12 cellular contexts compared by ENCODE assay signal in the genomic region with DNA sequence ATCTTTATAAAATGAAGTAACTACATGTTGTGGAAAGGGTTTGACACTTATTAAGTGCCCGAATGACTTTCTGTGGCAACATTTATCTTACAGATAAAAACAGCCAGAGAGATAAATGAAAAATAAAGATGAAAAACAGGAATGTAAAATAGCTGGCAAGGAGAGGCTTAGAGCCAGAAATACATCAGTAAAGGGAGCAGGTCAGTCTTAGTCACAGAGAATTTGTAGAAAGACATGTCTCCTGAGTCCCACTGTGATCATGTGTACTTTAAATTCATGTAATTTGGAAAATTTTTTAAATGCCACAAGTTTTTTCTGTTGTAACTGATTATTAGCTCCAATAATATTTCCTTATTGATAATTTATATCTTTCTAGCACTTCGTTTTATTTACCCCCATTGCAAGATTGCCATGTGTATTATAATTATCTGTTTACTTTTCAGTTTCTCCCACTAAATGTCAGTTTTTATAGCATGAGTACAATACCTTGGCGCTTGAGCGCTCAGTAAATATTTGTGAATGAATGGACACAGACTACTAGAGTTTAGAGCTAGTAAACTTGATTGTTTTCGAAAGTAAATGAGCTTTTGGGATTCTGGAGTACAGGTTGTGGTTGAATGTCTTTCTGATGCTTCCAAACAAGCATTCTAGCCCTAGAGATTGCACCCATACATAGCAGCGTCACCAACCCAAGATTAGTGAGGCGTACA. TPM values are rescaled to one million over a fixed set of nuclear protein-coding genes. Genes with fewer than 3 reads are reported as not detected.
DNase-seq lines count a peak whose midpoint lies in the region; ATAC-seq and TF ChIP-seq lines count a peak whose summit lies in the region.
"Had no signal": no experiment of that assay in that cellular context is flagged by ENCODE, and none has a peak within 500 bp of the region (broad histone marks: within the 10 kb centered on the region; RNA-seq: fewer than 3 reads in every experiment).

No MANE protein-coding gene starts in this region.

- no peak for TF ChIP-seq CTCF in osteoblast (IDR thresholded peaks at IDR 0.05; ENCODE audit: extremely low read depth, low read depth, low read length)
- TF ChIP-seq CTCF in left lung (IDR thresholded peaks at IDR 0.05): no peak

- intact Hi-C loops in activated CD4-positive, alpha-beta T cell treated with anti-CD3 and anti-CD28 coated beads, Interleukin-2, amount 10 ng/mL, durations not matched to agents 24 days and 14 days (cut with micrococcal nuclease): no loop called here
- intact Hi-C loops in left lung (cut with DNase I): no loop called here

- H3K4me2 ChIP-seq in osteoblast (ENCODE audit: insufficient read depth, low read length): peak overlapping the region; percentile 3

- H3K27me3 Mint-ChIP-seq in activated CD4-positive, alpha-beta T cell treated with anti-CD3 and anti-CD28 coated beads, Interleukin-2, amount 10 ng/mL, durations not matched to agents 24 days and 14 days: no peaks in the 10 kb centered on the region
- H3K27me3 Mint-ChIP-seq in activated naive CD8-positive, alpha-beta T cell treated with anti-CD3 and anti-CD28 coated beads, Interleukin-2, amount 50 U/mL, for 24 hours: no peaks in the 10 kb centered on the region

- H3K27me3 ChIP-seq in osteoblast (ENCODE audit: insufficient read depth, low read length): no peaks in the 10 kb centered on the region
- H3K27me3 ChIP-seq in left lung: no peaks in the 10 kb centered on the region
- H3K27me3 ChIP-seq: transverse colon had no signal

- no peak overlapping the region for H2AFZ ChIP-seq in osteoblast (ENCODE audit: low read length)

- no peaks in the 10 kb centered on the region for H3K9me3 Mint-ChIP-seq in activated CD4-positive, alpha-beta T cell treated with anti-CD3 and anti-CD28 coated beads, Interleukin-2, amount 10 ng/mL, durations not matched to agents 24 days and 14 days
- H3K9me3 Mint-ChIP-seq in activated naive CD8-positive, alpha-beta T cell treated with anti-CD3 and anti-CD28 coated beads, Interleukin-2, amount 50 U/mL, for 24 hours: no peaks in the 10 kb centered on the region

- H3K4me3 Mint-ChIP-seq in activated CD4-positive, alpha-beta T cell treated with anti-CD3 and anti-CD28 coated beads, Interleukin-2, amount 10 ng/mL, durations not matched to agents 24 days and 14 days: peak overlapping the region; percentile 67
- no peak overlapping the region for H3K4me3 Mint-ChIP-seq in activated naive CD8-positive, alpha-beta T cell treated with anti-CD3 and anti-CD28 coated beads, Interleukin-2, amount 50 U/mL, for 24 hours

- DNase-seq in activated CD4-positive, alpha-beta T cell treated with anti-CD3 and anti-CD28 coated beads, Interleukin-2, amount 10 ng/mL, durations not matched to agents 24 days and 14 days: no peak
- DNase-seq in activated CD4-positive, alpha-beta T cell treated with anti-CD3 and anti-CD28 coated beads, Interleukin-2, amount 50 U/mL, for 48 hours: no peak
- DNase-seq in NCI-H146 (lab: John Stamatoyannopoulos, UW) (peak; percentile 60), osteoblast (ENCODE audit: insufficient read length, low spot score, missing footprints) (no peak), left lung (no peak)
- no peak for DNase-seq in activated naive CD8-positive, alpha-beta T cell treated with anti-CD3 and anti-CD28 coated beads, Interleukin-2, amount 50 U/mL, for 24 hours
- no peak for DNase-seq in activated effector memory CD4-positive, alpha-beta T cell treated with Interleukin-2 at 50 U/mL for 16 hours
- DNase-seq in activated CD4-positive, alpha-beta T cell treated with anti-CD3 and anti-CD28 coated beads, Interleukin-2, amount 50 U/mL, for 4 hours: no peak
- DNase-seq: GF-D8, Kasumi-1, transverse colon, WERI-Rb-1 had no signal

- H3K27ac ChIP-seq in osteoblast (ENCODE audit: low read depth, low read length) (peak overlapping the region; percentile 6), left lung (no peak overlapping the region)
- H3K27ac ChIP-seq: transverse colon, WERI-Rb-1 had no signal

- H3K9me3 ChIP-seq in osteoblast (ENCODE audit: low read depth, low read length): no peaks in the 10 kb centered on the region
- H3K9me3 ChIP-seq in left lung: no peaks in the 10 kb centered on the region
- H3K9me3 ChIP-seq: transverse colon had no signal

- peaks cover 30% of the 10 kb centered on the region for H3K36me3 Mint-ChIP-seq in activated CD4-positive, alpha-beta T cell treated with anti-CD3 and anti-CD28 coated beads, Interleukin-2, amount 10 ng/mL, durations not matched to agents 24 days and 14 days (ENCODE audit: low read depth)
- H3K36me3 Mint-ChIP-seq in activated naive CD8-positive, alpha-beta T cell treated with anti-CD3 and anti-CD28 coated beads, Interleukin-2, amount 50 U/mL, for 24 hours (ENCODE audit: low read depth): peaks cover 11% of the 10 kb centered on the region

- no peak overlapping the region for H3K4me3 ChIP-seq in osteoblast (ENCODE audit: insufficient read depth, low read length)
- no peak overlapping the region for H3K4me3 ChIP-seq in left lung
- H3K4me3 ChIP-seq: transverse colon had no signal

- peaks cover 78% of the 10 kb centered on the region for H3K4me1 Mint-ChIP-seq in activated CD4-positive, alpha-beta T cell treated with anti-CD3 and anti-CD28 coated beads, Interleukin-2, amount 10 ng/mL, durations not matched to agents 24 days and 14 days
- H3K4me1 Mint-ChIP-seq in activated naive CD8-positive, alpha-beta T cell treated with anti-CD3 and anti-CD28 coated beads, Interleukin-2, amount 50 U/mL, for 24 hours: peaks cover 96% of the 10 kb centered on the region

- no peak for ATAC-seq in activated naive CD8-positive, alpha-beta T cell treated with anti-CD3 and anti-CD28 coated beads, Interleukin-2, amount 50 U/mL, for 24 hours
- ATAC-seq in left lung: no peak

- H3K4me1 ChIP-seq in osteoblast (ENCODE audit: insufficient read depth, low read length) (peaks cover 52% of the 10 kb centered on the region), left lung (peaks cover 41 to 96% of the 10 kb centered on the region in 2 donors)

- peaks cover 96% of the 10 kb centered on the region for H3K79me2 ChIP-seq in osteoblast (ENCODE audit: insufficient read depth, low read length)

- H3K27ac Mint-ChIP-seq in activated CD4-positive, alpha-beta T cell treated with anti-CD3 and anti-CD28 coated beads, Interleukin-2, amount 10 ng/mL, durations not matched to agents 24 days and 14 days: peak overlapping the region; percentile 76
- H3K27ac Mint-ChIP-seq in activated naive CD8-positive, alpha-beta T cell treated with anti-CD3 and anti-CD28 coated beads, Interleukin-2, amount 50 U/mL, for 24 hours: peak overlapping the region; percentile 4

- H3K36me3 ChIP-seq in osteoblast (ENCODE audit: insufficient read depth, low read length): no peaks in the 10 kb centered on the region
- no peaks in the 10 kb centered on the region for H3K36me3 ChIP-seq in left lung
- H3K36me3 ChIP-seq: transverse colon, WERI-Rb-1 had no signal

- H4K20me1 ChIP-seq in osteoblast (ENCODE audit: insufficient read depth, low read length): peaks cover 90% of the 10 kb centered on the region

RNA-seq across cellular contexts. Expression of gene TAB2, which starts 15.2 kb away (rescaled TPM):
- total RNA-seq in activated CD4-positive, alpha-beta T cell treated with anti-CD3 and anti-CD28 coated beads, Interleukin-2, amount 10 ng/mL, durations not matched to agents 24 days and 14 days: 135 and 136 TPM in 2 replicates
- total RNA-seq in osteoblast (28.2 and 34.8 TPM in 2 replicates), left lung (10 to 100 TPM; 49.3 to 51.2 TPM)
